1 cellular context compared by ENCODE assay signal in genomic region chr3:72310028-72310987, GRCh38.
A peak's percentile ranks its signal among the peaks of the same experiment; 100 is the strongest.
TF ChIP-seq lines count a peak whose summit lies in the region.

No MANE protein-coding gene starts in this region.

TF ChIP-seq in HepG2, 621 proteins besides CTCF, POLR2A, EP300 and RAD21 (continued from another document and continues in another):
- no peak for TF ChIP-seq CEBPZ (IDR thresholded peaks at IDR 0.05; ENCODE audit: low read length)
- TF ChIP-seq ZBTB3 (CRISPR knock-in tag; IDR thresholded peaks at IDR 0.05; ENCODE audit: borderline replicate concordance, low read depth): no peak
- TF ChIP-seq SALL1 (CRISPR knock-in tag; IDR thresholded peaks at IDR 0.05): 0 out of 2 replicates have a peak, but pooled peaks have one; percentile 30
- no peak for TF ChIP-seq GATAD2A (CRISPR knock-in tag; IDR thresholded peaks at IDR 0.05)
- TF ChIP-seq ZSCAN20 (CRISPR knock-in tag; IDR thresholded peaks at IDR 0.05; ENCODE audit: borderline replicate concordance): no peak
- TF ChIP-seq SMYD3 (CRISPR knock-in tag; IDR thresholded peaks at IDR 0.05): no peak
- TF ChIP-seq ZBTB4 (CRISPR knock-in tag; IDR thresholded peaks at IDR 0.05; ENCODE audit: borderline replicate concordance): no peak
- TF ChIP-seq FOXA1 (IDR thresholded peaks at IDR 0.05): no peak
- no peak for TF ChIP-seq FOXA1 (CRISPR knock-in tag; IDR thresholded peaks at IDR 0.05)
- TF ChIP-seq CCDC6 (CRISPR knock-in tag; IDR thresholded peaks at IDR 0.05): no peak
- TF ChIP-seq ZNF275 (CRISPR knock-in tag; IDR thresholded peaks at IDR 0.05; ENCODE audit: borderline replicate concordance): no peak
- TF ChIP-seq ZNF12 (CRISPR knock-in tag; IDR thresholded peaks at IDR 0.05): no peak
- TF ChIP-seq MATR3 (CRISPR knock-in tag; IDR thresholded peaks at IDR 0.05): no peak
- TF ChIP-seq CEBPB (IDR thresholded peaks at IDR 0.05; ENCODE audit: borderline replicate concordance, low read depth, low read length): peak; percentile 0; the same call in 1 of the 2 replicates
- no peak for TF ChIP-seq MTERF4 (CRISPR knock-in tag; IDR thresholded peaks at IDR 0.05)
- TF ChIP-seq ZBTB39 (CRISPR knock-in tag; IDR thresholded peaks at IDR 0.05): no peak
- no peak for TF ChIP-seq IKZF4 (CRISPR knock-in tag; IDR thresholded peaks at IDR 0.05; ENCODE audit: borderline replicate concordance, low read depth, not compliant biosample characterization)
- TF ChIP-seq RCOR2 (CRISPR knock-in tag; IDR thresholded peaks at IDR 0.05): no peak
- TF ChIP-seq ZNF292 (CRISPR knock-in tag; IDR thresholded peaks at IDR 0.05; ENCODE audit: borderline replicate concordance, low read depth): peak; percentile 72; the same call in 1 of the 2 replicates
- TF ChIP-seq ZNF687 (CRISPR knock-in tag; IDR thresholded peaks at IDR 0.05): 0 out of 2 replicates have a peak, but pooled peaks have one; percentile 25
- no peak for TF ChIP-seq ZNF180 (CRISPR knock-in tag; IDR thresholded peaks at IDR 0.05; ENCODE audit: borderline replicate concordance, low read depth)
- TF ChIP-seq HES4 (CRISPR knock-in tag; IDR thresholded peaks at IDR 0.05; ENCODE audit: borderline replicate concordance): no peak
- TF ChIP-seq SUZ12 (IDR thresholded peaks at IDR 0.05; ENCODE audit: low read depth, low read length): no peak
- no peak for TF ChIP-seq ZNF253 (CRISPR knock-in tag; IDR thresholded peaks at IDR 0.05; ENCODE audit: borderline replicate concordance)
- peak; percentile 46; the same call in 1 of the 2 replicates for TF ChIP-seq SP5 (CRISPR knock-in tag; IDR thresholded peaks at IDR 0.05; ENCODE audit: borderline replicate concordance, low read depth)
- no peak for TF ChIP-seq ZZZ3 (CRISPR knock-in tag; IDR thresholded peaks at IDR 0.05; ENCODE audit: borderline replicate concordance)
- TF ChIP-seq U2AF2 (IDR thresholded peaks at IDR 0.05; ENCODE audit: low read depth, low read length): no peak
- 0 out of 2 replicates have a peak, but pooled peaks have one; percentile 47 for TF ChIP-seq ZNF263 (CRISPR knock-in tag; IDR thresholded peaks at IDR 0.05)
- TF ChIP-seq ERF (CRISPR knock-in tag; IDR thresholded peaks at IDR 0.05): no peak
- no peak for TF ChIP-seq MZF1 (CRISPR knock-in tag; IDR thresholded peaks at IDR 0.05; ENCODE audit: borderline replicate concordance)
- TF ChIP-seq FUBP1 (CRISPR knock-in tag; IDR thresholded peaks at IDR 0.05; ENCODE audit: borderline replicate concordance): no peak
- TF ChIP-seq SMC3 (IDR thresholded peaks at IDR 0.05; ENCODE audit: low read length): no peak
- TF ChIP-seq RNF219 (CRISPR knock-in tag; IDR thresholded peaks at IDR 0.05): no peak
- TF ChIP-seq ZNF670 (CRISPR knock-in tag; IDR thresholded peaks at IDR 0.05; ENCODE audit: borderline replicate concordance): no peak
- TF ChIP-seq ATRX (CRISPR knock-in tag; IDR thresholded peaks at IDR 0.05; ENCODE audit: borderline replicate concordance): no peak
- no peak for TF ChIP-seq NCOA5 (CRISPR knock-in tag; IDR thresholded peaks at IDR 0.05)
- no peak for TF ChIP-seq DR1 (CRISPR knock-in tag; IDR thresholded peaks at IDR 0.05)
- TF ChIP-seq ZNF629 (CRISPR knock-in tag; conservative IDR thresholded peaks at IDR 0.05): peak; percentile 73
- no peak for TF ChIP-seq MNT (IDR thresholded peaks at IDR 0.05)
- no peak for TF ChIP-seq TOPORS (CRISPR knock-in tag; IDR thresholded peaks at IDR 0.05)
- 0 out of 2 replicates have a peak, but pooled peaks have one; percentile 25 for TF ChIP-seq MEF2D (CRISPR knock-in tag; IDR thresholded peaks at IDR 0.05)
